ENCODE assay signal across 8 cellular contexts in genomic region chr22:17171016-17171312, GRCh38. TPM values are rescaled to one million over a fixed set of nuclear protein-coding genes. Genes with fewer than 3 reads are reported as not detected.
A peak's percentile ranks its signal among the peaks of the same experiment; 100 is the strongest.
DNase-seq lines count a peak whose midpoint lies in the region; ATAC-seq lines count a peak whose summit lies in the region.

No MANE protein-coding gene starts in this region.

- no peaks in the 10 kb centered on the region for H3K9me3 Mint-ChIP-seq in activated CD4-positive, alpha-beta memory T cell treated with anti-CD3 and anti-CD28 coated beads, Interleukin-2, amount 10 ng/mL, durations not matched to agents 7 days and 5 days
- H3K9me3 Mint-ChIP-seq in stimulated activated naive B cell treated with anti-CD40 and anti-IgM and Interleukin-4, amounts not matched to agents 10 μg/mL and 1 μg/mL and 100 μg/mL, for 72 hours, result no peaks in the 10 kb centered on the region

- peak overlapping the region; percentile 71 for H3K4me3 Mint-ChIP-seq in activated CD4-positive, alpha-beta memory T cell treated with anti-CD3 and anti-CD28 coated beads, Interleukin-2, amount 10 ng/mL, durations not matched to agents 7 days and 5 days
- H3K4me3 Mint-ChIP-seq in stimulated activated naive B cell treated with anti-CD40 and anti-IgM and Interleukin-4, amounts not matched to agents 10 μg/mL and 1 μg/mL and 100 μg/mL, for 72 hours, result peak overlapping the region; percentile 88 to 90

- H3K9me3 ChIP-seq in iPS DF 6.9 (ENCODE audit: control insufficient read depth, insufficient read depth, low read length), result no peaks in the 10 kb centered on the region

- no peaks in the 10 kb centered on the region for H3K36me3 Mint-ChIP-seq in activated CD4-positive, alpha-beta memory T cell treated with anti-CD3 and anti-CD28 coated beads, Interleukin-2, amount 10 ng/mL, durations not matched to agents 7 days and 5 days (ENCODE audit: low read depth)
- no peaks in the 10 kb centered on the region for H3K36me3 Mint-ChIP-seq in stimulated activated naive B cell treated with anti-CD40 and anti-IgM and Interleukin-4, amounts not matched to agents 10 μg/mL and 1 μg/mL and 100 μg/mL, for 72 hours

- H3K36me3 ChIP-seq in iPS DF 6.9 (ENCODE audit: control insufficient read depth, insufficient read depth, low read length), result no peaks in the 10 kb centered on the region

- peak overlapping the region; percentile 43; the same call in 1 of the 2 replicates for H3K4me3 ChIP-seq in iPS DF 6.9 (ENCODE audit: low read length)

- H3K27ac ChIP-seq in iPS DF 6.9 (ENCODE audit: low read length), result no peak overlapping the region

- peak overlapping the region; percentile 36 for H3K27ac Mint-ChIP-seq in activated CD4-positive, alpha-beta memory T cell treated with anti-CD3 and anti-CD28 coated beads, Interleukin-2, amount 10 ng/mL, durations not matched to agents 7 days and 5 days
- peak overlapping the region; percentile 87 for H3K27ac Mint-ChIP-seq in stimulated activated naive B cell treated with anti-CD40 and anti-IgM and Interleukin-4, amounts not matched to agents 10 μg/mL and 1 μg/mL and 100 μg/mL, for 72 hours

- CTCF ChIA-PET in activated CD4-positive, alpha-beta memory T cell treated with anti-CD3 and anti-CD28 coated beads, Interleukin-2, amount 10 ng/mL, durations not matched to agents 7 days and 5 days (lab: Charles Lee), result interaction anchor here (0.6 to 5.1 kb wide), 41 partner anchors 9 to 614 kb away, joined by 3 to 78 read pairs (median 6); partner anchors contain the start of gene ADA2

- peaks cover 6% of the 10 kb centered on the region for H3K4me1 Mint-ChIP-seq in activated CD4-positive, alpha-beta memory T cell treated with anti-CD3 and anti-CD28 coated beads, Interleukin-2, amount 10 ng/mL, durations not matched to agents 7 days and 5 days
- H3K4me1 Mint-ChIP-seq in stimulated activated naive B cell treated with anti-CD40 and anti-IgM and Interleukin-4, amounts not matched to agents 10 μg/mL and 1 μg/mL and 100 μg/mL, for 72 hours, result peaks cover 4 to 12% of the 10 kb centered on the region in 2 donors

- no peaks in the 10 kb centered on the region for H3K27me3 ChIP-seq in iPS DF 6.9 (ENCODE audit: control insufficient read depth, insufficient read depth, low read length)

- POLR2A ChIA-PET in activated CD4-positive, alpha-beta memory T cell treated with anti-CD3 and anti-CD28 coated beads, Interleukin-2, amount 10 ng/mL, durations not matched to agents 7 days and 5 days (lab: Charles Lee), result interaction anchor here (0.9 to 3.0 kb wide), 6 partner anchors 11 to 96 kb away, joined by 4 to 17 read pairs (median 6); partner anchors contain the start of gene ADA2

- DNase-seq in DMS79 treated with DMSO at 0.1 percent for 48 hours (lab: John Stamatoyannopoulos, UW), result peak; percentile 25
- no peak for DNase-seq in DMS79 (lab: John Stamatoyannopoulos, UW)
- DNase-seq in activated CD4-positive, alpha-beta memory T cell treated with anti-CD3 and anti-CD28 coated beads, Interleukin-2, amount 10 ng/mL, durations not matched to agents 7 days and 5 days, result no peak
- DNase-seq in iPS DF 6.9 (ENCODE audit: low read depth, low spot score), result no peak
- no peak for DNase-seq in stimulated activated naive B cell treated with anti-CD40 and anti-IgM and Interleukin-4, amounts not matched to agents 10 μg/mL and 1 μg/mL and 100 μg/mL, for 72 hours
- DNase-seq in MV-4-11 (lab: John Stamatoyannopoulos, UW), result no peak

- no CpG with 5 or more reads among the region's 6 CpGs for WGBS in iPS DF 6.9 (ENCODE audit: insufficient coverage, insufficient read length)

- peaks cover 12% of the 10 kb centered on the region for H3K27me3 Mint-ChIP-seq in activated CD4-positive, alpha-beta memory T cell treated with anti-CD3 and anti-CD28 coated beads, Interleukin-2, amount 10 ng/mL, durations not matched to agents 7 days and 5 days
- H3K27me3 Mint-ChIP-seq in stimulated activated naive B cell treated with anti-CD40 and anti-IgM and Interleukin-4, amounts not matched to agents 10 μg/mL and 1 μg/mL and 100 μg/mL, for 72 hours, result no peaks in the 10 kb centered on the region

- no peaks in the 10 kb centered on the region; the same call in 1 of the 2 replicates for H3K4me1 ChIP-seq in iPS DF 6.9 (ENCODE audit: control insufficient read depth, insufficient read depth, low read length)

- no peak for ATAC-seq in stimulated activated naive B cell treated with anti-CD40 and anti-IgM and Interleukin-4, amounts not matched to agents 10 μg/mL and 1 μg/mL and 100 μg/mL, for 72 hours (replicated peaks)
- ATAC-seq in HG02642 (IDR thresholded peaks at IDR 0.05; ENCODE audit: poor library complexity, unreplicated experiment) (no peak), HG03520 (IDR thresholded peaks at IDR 0.05; ENCODE audit: unreplicated experiment) (no peak)

RNA-seq across cellular contexts. Expression of gene HDHD5, which starts 11.9 kb away (rescaled TPM):
- total RNA-seq in activated CD4-positive, alpha-beta memory T cell treated with anti-CD3 and anti-CD28 coated beads, Interleukin-2, amount 10 ng/mL, durations not matched to agents 7 days and 5 days, result 10 to 100 TPM; 27.1 TPM

RNA-seq across cellular contexts. Expression of gene ADA2, which starts 48.3 kb away (rescaled TPM):
- total RNA-seq in activated CD4-positive, alpha-beta memory T cell treated with anti-CD3 and anti-CD28 coated beads, Interleukin-2, amount 10 ng/mL, durations not matched to agents 7 days and 5 days, result 10 to 100 TPM; 47.1 to 50.0 TPM

RNA-seq across cellular contexts. Expression of gene TMEM121B, which starts 49.8 kb away (rescaled TPM):
- not detected for total RNA-seq in activated CD4-positive, alpha-beta memory T cell treated with anti-CD3 and anti-CD28 coated beads, Interleukin-2, amount 10 ng/mL, durations not matched to agents 7 days and 5 days
